Comparison of ENCODE assay signal across 17 cellular contexts in the genomic region with DNA sequence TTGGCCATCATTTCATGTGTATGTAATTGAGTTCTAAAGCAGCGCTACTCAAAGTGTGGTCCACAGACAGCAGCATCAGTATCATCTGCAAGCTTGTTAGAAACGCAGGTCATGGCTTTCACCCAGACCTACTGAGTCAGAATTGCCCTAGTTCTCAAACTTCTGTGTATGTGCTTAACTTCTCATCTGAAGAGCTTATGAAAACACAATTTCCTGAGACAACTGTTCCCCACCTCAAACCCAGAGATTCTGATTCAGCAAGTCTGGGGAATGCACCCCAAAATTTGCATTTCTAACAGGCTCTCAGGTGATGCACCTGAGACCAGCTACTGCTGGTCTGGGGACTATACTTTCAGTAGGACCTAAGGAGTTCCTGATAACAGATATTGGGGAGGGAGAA. TPM values are rescaled to one million over a fixed set of nuclear protein-coding genes. Genes with fewer than 3 reads are reported as not detected.
DNase-seq lines count a peak whose midpoint lies in the region; ATAC-seq and TF ChIP-seq lines count a peak whose summit lies in the region.
"Had no signal": no experiment of that assay in that cellular context is flagged by ENCODE, and none has a peak within 500 bp of the region (broad histone marks: within the 10 kb centered on the region; RNA-seq: fewer than 3 reads in every experiment).

No MANE protein-coding gene starts in this region.

- H3K9me3 Mint-ChIP-seq in activated naive CD4-positive, alpha-beta T cell treated with anti-CD3 and anti-CD28 coated beads for 36 hours = no peaks in the 10 kb centered on the region
- no peaks in the 10 kb centered on the region for H3K9me3 Mint-ChIP-seq in activated T-helper 2 cell treated with anti-CD3 and anti-CD28 coated beads, Interferon-gamma antibody, Interleukin-2, Interleukin-4, amounts not matched to agents 10 μg/mL and 5 μg/mL and 100 μg/mL, durations not matched to agents 14 hours and 24 hours and 36 hours
- H3K9me3 Mint-ChIP-seq: CD8-positive, alpha-beta T cell; HFFc6 had no signal

- peaks cover 37% of the 10 kb centered on the region for H3K4me1 Mint-ChIP-seq in activated naive CD4-positive, alpha-beta T cell treated with anti-CD3 and anti-CD28 coated beads for 36 hours (ENCODE audit: low read depth)
- H3K4me1 Mint-ChIP-seq in activated T-helper 2 cell treated with anti-CD3 and anti-CD28 coated beads, Interferon-gamma antibody, Interleukin-2, Interleukin-4, amounts not matched to agents 10 μg/mL and 5 μg/mL and 100 μg/mL, durations not matched to agents 14 hours and 24 hours and 36 hours (ENCODE audit: low read depth) = peaks cover 51% of the 10 kb centered on the region

- peak overlapping the region; percentile 30; the same call in 1 of the 2 replicates for H3K9ac ChIP-seq in MM.1S (ENCODE audit: low read length)

- no peaks in the 10 kb centered on the region for H3K27me3 Mint-ChIP-seq in activated naive CD4-positive, alpha-beta T cell treated with anti-CD3 and anti-CD28 coated beads for 36 hours (ENCODE audit: low read depth)
- H3K27me3 Mint-ChIP-seq in activated T-helper 2 cell treated with anti-CD3 and anti-CD28 coated beads, Interferon-gamma antibody, Interleukin-2, Interleukin-4, amounts not matched to agents 10 μg/mL and 5 μg/mL and 100 μg/mL, durations not matched to agents 14 hours and 24 hours and 36 hours (ENCODE audit: low read depth) = no peaks in the 10 kb centered on the region

- TF ChIP-seq CTCF in MM.1S (IDR thresholded peaks at IDR 0.05; ENCODE audit: low read length) = no peak

- peak; percentile 51 for DNase-seq in activated naive CD4-positive, alpha-beta T cell treated with anti-CD3 and anti-CD28 coated beads for 36 hours
- DNase-seq in activated naive CD4-positive, alpha-beta T cell treated with Interleukin-2 at 50 U/mL for 16 hours = no peak
- DNase-seq in MM.1S (peak; percentile 87), foreskin melanocyte (no peak), superior temporal gyrus (ENCODE audit: extremely low spot score) (no peak)
- no peak for DNase-seq in activated T-helper 2 cell treated with anti-CD3 and anti-CD28 coated beads, Interferon-gamma antibody, Interleukin-2, Interleukin-4, amounts not matched to agents 10 μg/mL and 5 μg/mL and 100 μg/mL, durations not matched to agents 14 hours and 24 hours and 36 hours (ENCODE audit: low spot score)
- DNase-seq: CD8-positive, alpha-beta T cell; DMS79 treated with DMSO at 0.1 percent for 48 hours; HFFc6; IMR-90; Kasumi-1; NCI-H2029; NCI-H510A treated with DMSO at 0.1 percent for 48 hours; SHP77 treated with DMSO at 0.1 percent for 48 hours had no signal

- H2AFZ ChIP-seq in MM.1S (ENCODE audit: low read length) = 0 out of 2 replicates have a peak overlapping the region, but pooled peaks have one; percentile 13

- intact Hi-C loops in activated naive CD4-positive, alpha-beta T cell treated with anti-CD3 and anti-CD28 coated beads for 36 hours (cut with micrococcal nuclease) = no loop called here
- intact Hi-C loops in activated T-helper 2 cell treated with anti-CD3 and anti-CD28 coated beads, Interferon-gamma antibody, Interleukin-2, Interleukin-4, amounts not matched to agents 10 μg/mL and 5 μg/mL and 100 μg/mL, durations not matched to agents 14 hours and 24 hours and 36 hours (cut with micrococcal nuclease) = loop anchor here (5.0 kb wide), 1 partner anchor 122 kb away; no protein-coding TSS in a partner anchor

- no peaks in the 10 kb centered on the region for H3K9me3 ChIP-seq in MM.1S (replicated peaks; ENCODE audit: insufficient read depth, low read length)

- H3K9me2 ChIP-seq in MM.1S (replicated peaks; ENCODE audit: insufficient read depth, low read length) = no peaks in the 10 kb centered on the region

- peak overlapping the region; percentile 84 for H3K27ac ChIP-seq in MM.1S (ENCODE audit: low read length)

- peak overlapping the region; percentile 61 for H3K4me2 ChIP-seq in MM.1S (ENCODE audit: low read depth, low read length)

- H3K27me3 ChIP-seq in MM.1S (replicated peaks; ENCODE audit: insufficient read depth, low read length) = no peaks in the 10 kb centered on the region

- no peak overlapping the region for H3K4me3 ChIP-seq in MM.1S (ENCODE audit: low read length)

- peaks cover 23% of the 10 kb centered on the region for H3F3A ChIP-seq in MM.1S (ENCODE audit: insufficient read depth, low read length)

- H3K4me3 Mint-ChIP-seq in activated naive CD4-positive, alpha-beta T cell treated with anti-CD3 and anti-CD28 coated beads for 36 hours = no peak overlapping the region
- no peak overlapping the region for H3K4me3 Mint-ChIP-seq in activated T-helper 2 cell treated with anti-CD3 and anti-CD28 coated beads, Interferon-gamma antibody, Interleukin-2, Interleukin-4, amounts not matched to agents 10 μg/mL and 5 μg/mL and 100 μg/mL, durations not matched to agents 14 hours and 24 hours and 36 hours (ENCODE audit: low read depth)
- H3K4me3 Mint-ChIP-seq: B cell; CD8-positive, alpha-beta T cell; HFFc6 had no signal

- no peaks in the 10 kb centered on the region for H3K36me3 Mint-ChIP-seq in activated naive CD4-positive, alpha-beta T cell treated with anti-CD3 and anti-CD28 coated beads for 36 hours (ENCODE audit: low read depth)
- H3K36me3 Mint-ChIP-seq in activated T-helper 2 cell treated with anti-CD3 and anti-CD28 coated beads, Interferon-gamma antibody, Interleukin-2, Interleukin-4, amounts not matched to agents 10 μg/mL and 5 μg/mL and 100 μg/mL, durations not matched to agents 14 hours and 24 hours and 36 hours (ENCODE audit: low read depth) = peaks cover 5% of the 10 kb centered on the region
- H3K36me3 Mint-ChIP-seq: CD8-positive, alpha-beta T cell had no signal

- no peaks in the 10 kb centered on the region for H3K36me3 ChIP-seq in MM.1S (replicated peaks; ENCODE audit: insufficient read depth, low read length)

- H3K4me1 ChIP-seq in MM.1S (ENCODE audit: low read length) = peaks cover 72% of the 10 kb centered on the region

- H4K20me1 ChIP-seq in MM.1S (ENCODE audit: insufficient read depth, low read length) = no peaks in the 10 kb centered on the region

- CTCF ChIA-PET in activated naive CD4-positive, alpha-beta T cell treated with anti-CD3 and anti-CD28 coated beads for 36 hours (lab: Charles Lee) = interaction anchor here (0.8 to 3.0 kb wide), 4 partner anchors 24 to 122 kb away, joined by 3 to 12 read pairs (median 4); no protein-coding TSS in a partner anchor

- peak; percentile 33 for ATAC-seq in GM18520 (IDR thresholded peaks at IDR 0.05; ENCODE audit: unreplicated experiment)
- ATAC-seq: CD8-positive, alpha-beta T cell had no signal

- no peaks in the 10 kb centered on the region for H3K79me2 ChIP-seq in MM.1S (ENCODE audit: low read length)

- H3K27ac Mint-ChIP-seq in activated naive CD4-positive, alpha-beta T cell treated with anti-CD3 and anti-CD28 coated beads for 36 hours = no peak overlapping the region
- peak overlapping the region; percentile 52 for H3K27ac Mint-ChIP-seq in activated T-helper 2 cell treated with anti-CD3 and anti-CD28 coated beads, Interferon-gamma antibody, Interleukin-2, Interleukin-4, amounts not matched to agents 10 μg/mL and 5 μg/mL and 100 μg/mL, durations not matched to agents 14 hours and 24 hours and 36 hours
- H3K27ac Mint-ChIP-seq: B cell; CD8-positive, alpha-beta T cell; HFFc6 had no signal

RNA-seq across cellular contexts. Expression of a gene that starts 29.1 kb away (rescaled TPM):
- 10 to 100 TPM; 60.3 to 60.5 TPM for total RNA-seq in activated naive CD4-positive, alpha-beta T cell treated with anti-CD3 and anti-CD28 coated beads for 36 hours
- total RNA-seq in activated T-helper 2 cell treated with anti-CD3 and anti-CD28 coated beads, Interferon-gamma antibody, Interleukin-2, Interleukin-4, amounts not matched to agents 10 μg/mL and 5 μg/mL and 100 μg/mL, durations not matched to agents 14 hours and 24 hours and 36 hours = 60.5 and 67.9 TPM in 2 replicates
- total RNA-seq: H4, HFFc6, IMR-90 had no signal

Comparison
In these comparisons a context has a peak if more than half of its experiments do, and no peak if none do; other contexts are left out.
1. DNase-seq: peak in activated naive CD4-positive, alpha-beta T cell treated with anti-CD3 and anti-CD28 coated beads for 36 hours (single experiment) and MM.1S (single experiment); none in activated naive CD4-positive, alpha-beta T cell treated with Interleukin-2 at 50 U/mL for 16 hours (single experiment), activated T-helper 2 cell treated with anti-CD3 and anti-CD28 coated beads, Interferon-gamma antibody, Interleukin-2, Interleukin-4, amounts not matched to agents 10 μg/mL and 5 μg/mL and 100 μg/mL, durations not matched to agents 14 hours and 24 hours and 36 hours (single experiment), foreskin melanocyte (single experiment) and superior temporal gyrus (single experiment).